In the genomic region with DNA sequence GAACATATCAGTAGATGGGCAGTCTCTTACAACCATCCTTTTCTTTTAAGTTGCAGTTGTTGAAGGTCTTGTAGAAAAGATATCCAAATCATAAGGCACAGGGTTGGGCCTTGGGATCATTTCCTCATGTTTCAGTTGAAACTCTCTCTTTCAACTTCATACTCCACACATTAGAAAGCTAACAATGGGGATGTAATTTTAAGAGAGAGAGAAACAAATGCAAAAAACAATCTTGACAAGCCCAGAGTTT, we compare ENCODE assay signal across 1 cellular context.
TF ChIP-seq lines count a peak whose summit lies in the region.

No MANE protein-coding gene starts in this region.

TF ChIP-seq in WTC11, 78 proteins besides CTCF, POLR2A, EP300 and RAD21 (continued from another document):
- TF ChIP-seq, protein P1, sequence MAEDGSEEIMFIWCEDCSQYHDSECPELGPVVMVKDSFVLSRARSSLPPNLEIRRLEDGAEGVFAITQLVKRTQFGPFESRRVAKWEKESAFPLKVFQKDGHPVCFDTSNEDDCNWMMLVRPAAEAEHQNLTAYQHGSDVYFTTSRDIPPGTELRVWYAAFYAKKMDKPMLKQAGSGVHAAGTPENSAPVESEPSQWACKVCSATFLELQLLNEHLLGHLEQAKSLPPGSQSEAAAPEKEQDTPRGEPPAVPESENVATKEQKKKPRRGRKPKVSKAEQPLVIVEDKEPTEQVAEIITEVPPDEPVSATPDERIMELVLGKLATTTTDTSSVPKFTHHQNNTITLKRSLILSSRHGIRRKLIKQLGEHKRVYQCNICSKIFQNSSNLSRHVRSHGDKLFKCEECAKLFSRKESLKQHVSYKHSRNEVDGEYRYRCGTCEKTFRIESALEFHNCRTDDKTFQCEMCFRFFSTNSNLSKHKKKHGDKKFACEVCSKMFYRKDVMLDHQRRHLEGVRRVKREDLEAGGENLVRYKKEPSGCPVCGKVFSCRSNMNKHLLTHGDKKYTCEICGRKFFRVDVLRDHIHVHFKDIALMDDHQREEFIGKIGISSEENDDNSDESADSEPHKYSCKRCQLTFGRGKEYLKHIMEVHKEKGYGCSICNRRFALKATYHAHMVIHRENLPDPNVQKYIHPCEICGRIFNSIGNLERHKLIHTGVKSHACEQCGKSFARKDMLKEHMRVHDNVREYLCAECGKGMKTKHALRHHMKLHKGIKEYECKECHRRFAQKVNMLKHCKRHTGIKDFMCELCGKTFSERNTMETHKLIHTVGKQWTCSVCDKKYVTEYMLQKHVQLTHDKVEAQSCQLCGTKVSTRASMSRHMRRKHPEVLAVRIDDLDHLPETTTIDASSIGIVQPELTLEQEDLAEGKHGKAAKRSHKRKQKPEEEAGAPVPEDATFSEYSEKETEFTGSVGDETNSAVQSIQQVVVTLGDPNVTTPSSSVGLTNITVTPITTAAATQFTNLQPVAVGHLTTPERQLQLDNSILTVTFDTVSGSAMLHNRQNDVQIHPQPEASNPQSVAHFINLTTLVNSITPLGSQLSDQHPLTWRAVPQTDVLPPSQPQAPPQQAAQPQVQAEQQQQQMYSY (CRISPR knock-in tag; IDR thresholded peaks at IDR 0.05) = no peak
- TF ChIP-seq, protein P2, sequence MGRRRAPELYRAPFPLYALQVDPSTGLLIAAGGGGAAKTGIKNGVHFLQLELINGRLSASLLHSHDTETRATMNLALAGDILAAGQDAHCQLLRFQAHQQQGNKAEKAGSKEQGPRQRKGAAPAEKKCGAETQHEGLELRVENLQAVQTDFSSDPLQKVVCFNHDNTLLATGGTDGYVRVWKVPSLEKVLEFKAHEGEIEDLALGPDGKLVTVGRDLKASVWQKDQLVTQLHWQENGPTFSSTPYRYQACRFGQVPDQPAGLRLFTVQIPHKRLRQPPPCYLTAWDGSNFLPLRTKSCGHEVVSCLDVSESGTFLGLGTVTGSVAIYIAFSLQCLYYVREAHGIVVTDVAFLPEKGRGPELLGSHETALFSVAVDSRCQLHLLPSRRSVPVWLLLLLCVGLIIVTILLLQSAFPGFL (CRISPR knock-in tag; IDR thresholded peaks at IDR 0.05; ENCODE audit: borderline replicate concordance) = no peak
- TF ChIP-seq, protein P3, sequence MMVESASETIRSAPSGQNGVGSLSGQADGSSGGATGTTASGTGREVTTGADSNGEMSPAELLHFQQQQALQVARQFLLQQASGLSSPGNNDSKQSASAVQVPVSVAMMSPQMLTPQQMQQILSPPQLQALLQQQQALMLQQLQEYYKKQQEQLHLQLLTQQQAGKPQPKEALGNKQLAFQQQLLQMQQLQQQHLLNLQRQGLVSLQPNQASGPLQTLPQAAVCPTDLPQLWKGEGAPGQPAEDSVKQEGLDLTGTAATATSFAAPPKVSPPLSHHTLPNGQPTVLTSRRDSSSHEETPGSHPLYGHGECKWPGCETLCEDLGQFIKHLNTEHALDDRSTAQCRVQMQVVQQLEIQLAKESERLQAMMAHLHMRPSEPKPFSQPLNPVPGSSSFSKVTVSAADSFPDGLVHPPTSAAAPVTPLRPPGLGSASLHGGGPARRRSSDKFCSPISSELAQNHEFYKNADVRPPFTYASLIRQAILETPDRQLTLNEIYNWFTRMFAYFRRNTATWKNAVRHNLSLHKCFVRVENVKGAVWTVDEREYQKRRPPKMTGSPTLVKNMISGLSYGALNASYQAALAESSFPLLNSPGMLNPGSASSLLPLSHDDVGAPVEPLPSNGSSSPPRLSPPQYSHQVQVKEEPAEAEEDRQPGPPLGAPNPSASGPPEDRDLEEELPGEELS (CRISPR knock-in tag; IDR thresholded peaks at IDR 0.05) = no peak
- TF ChIP-seq TEAD4 (CRISPR knock-in tag; IDR thresholded peaks at IDR 0.05) = no peak
